9 cellular contexts compared by ENCODE assay signal in the genomic region with DNA sequence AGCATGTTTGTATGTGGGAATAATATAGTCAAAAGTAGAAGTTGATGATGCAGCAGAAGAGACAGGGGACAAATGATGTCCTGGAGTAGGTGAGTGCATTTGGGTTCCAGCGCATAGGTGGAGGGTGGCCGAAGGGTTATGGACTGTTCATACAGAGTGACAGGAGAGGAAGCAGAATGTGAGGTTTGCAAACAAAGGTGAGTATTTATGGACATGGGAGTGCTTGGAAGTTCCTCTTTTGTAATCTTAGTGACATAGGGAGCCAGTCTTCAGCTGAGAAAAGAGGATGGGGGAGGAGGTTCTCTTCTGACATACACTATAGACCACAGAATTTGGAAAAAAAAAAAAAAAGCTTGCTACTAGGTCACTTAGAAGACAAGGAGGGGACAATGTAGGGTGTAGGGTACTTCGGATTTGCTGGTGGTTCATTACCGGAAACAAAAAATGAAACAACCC.
DNase-seq lines count a peak whose midpoint lies in the region; ATAC-seq and TF ChIP-seq lines count a peak whose summit lies in the region.
"Had no signal": no experiment of that assay in that cellular context is flagged by ENCODE, and none has a peak within 500 bp of the region (broad histone marks: within the 10 kb centered on the region; RNA-seq: fewer than 3 reads in every experiment).

No MANE protein-coding gene starts in this region.

- H2AFZ ChIP-seq in ACC112 (ENCODE audit: low read length, unreplicated experiment) (peak overlapping the region; percentile 49), IMR-90 (replicated peaks; ENCODE audit: low read length, poor library complexity) (peak overlapping the region; percentile 88)

- peak overlapping the region; percentile 7; the same call in 1 of the 2 replicates for H4K91ac ChIP-seq in IMR-90 (ENCODE audit: insufficient read depth, low read depth, low read length)

- H4K20me1 ChIP-seq in IMR-90 (ENCODE audit: insufficient read depth, low read length) = no peaks in the 10 kb centered on the region

- H2BK120ac ChIP-seq in IMR-90 (ENCODE audit: low read depth, low read length) = peak overlapping the region; percentile 91

- POLR2A ChIA-PET in IMR-90 (lab: Charles Lee; ENCODE audit: unreplicated experiment) = interaction anchor here (0.5 to 1.0 kb wide), 2 partner anchors 388 to 429 kb away, joined by 3 to 4 read pairs; no protein-coding TSS in a partner anchor

- H2BK20ac ChIP-seq in IMR-90 (ENCODE audit: low read depth, low read length) = peak overlapping the region; percentile 88

- H3K4me3 Mint-ChIP-seq in central memory CD8-positive, alpha-beta T cell = no peak overlapping the region
- H3K4me3 Mint-ChIP-seq: nephron had no signal

- peak overlapping the region; percentile 92; the same call in 1 of the 2 replicates for H3K4me2 ChIP-seq in IMR-90 (ENCODE audit: low read depth, low read length)
- H3K4me2 ChIP-seq in skeletal muscle satellite cell (ENCODE audit: low read length) = peak overlapping the region; percentile 88

- no peaks in the 10 kb centered on the region for H3K79me2 ChIP-seq in ACC112 (ENCODE audit: control insufficient read depth, insufficient read depth, low read length, unreplicated experiment)

- H3K23ac ChIP-seq in IMR-90 (ENCODE audit: low read depth, low read length) = peak overlapping the region; percentile 41; the same call in 1 of the 2 replicates

- no peaks in the 10 kb centered on the region for H3K27me3 ChIP-seq in ACC112 (ENCODE audit: insufficient read depth, low read length)
- H3K27me3 ChIP-seq in IMR-90 (ENCODE audit: control insufficient read depth, insufficient read depth, low read length) = no peaks in the 10 kb centered on the region
- no peaks in the 10 kb centered on the region for H3K27me3 ChIP-seq in skeletal muscle satellite cell (ENCODE audit: control insufficient read depth, insufficient read depth, low read length)

- H3K4ac ChIP-seq in IMR-90 (ENCODE audit: low read depth, low read length) = 0 out of 2 replicates have a peak overlapping the region, but pooled peaks have one; percentile 46

- BruUV-seq in IMR-90 (replicated peaks; lab: Mats Ljungman, UMichigan) = no TSS peak

- H2AK9ac ChIP-seq in IMR-90 (replicated peaks; ENCODE audit: low read depth, low read length, poor library complexity) = no peak overlapping the region

- dilution Hi-C loops in IMR-90 (cut with HindIII; ENCODE audit: low sequenced_read_pairs, unreplicated experiment) = no loop called here

- H4K5ac ChIP-seq in IMR-90 (ENCODE audit: low read depth, low read length) = peak overlapping the region; percentile 38; the same call in 1 of the 2 replicates

- H3K27ac Mint-ChIP-seq in central memory CD8-positive, alpha-beta T cell (ENCODE audit: low read depth) = no peak overlapping the region
- H3K27ac Mint-ChIP-seq: nephron had no signal

- H3K27me3 Mint-ChIP-seq in central memory CD8-positive, alpha-beta T cell = no peaks in the 10 kb centered on the region

- H3K56ac ChIP-seq in IMR-90 (ENCODE audit: extremely low read depth, insufficient read depth, low read length) = no peak overlapping the region

- no peaks in the 10 kb centered on the region for H3K79me1 ChIP-seq in IMR-90 (ENCODE audit: low read depth in 1 of 2, low read length in 2 of 2)

- 0 out of 3 replicates have a peak overlapping the region, but pooled peaks have one; percentile 68 for H2BK15ac ChIP-seq in IMR-90 (ENCODE audit: low read depth, low read length)

- H4K8ac ChIP-seq in IMR-90 (ENCODE audit: low read depth in 2 of 2, low read length in 2 of 2) = peak overlapping the region; percentile 37 to 96; a peak in 2 of 4 replicates

- 100% methylated on average over 2 of the region's 4 CpGs; no CpG with 5 or more reads in 1 of the 2 experiments for WGBS in IMR-90 (ENCODE audit: extremely low coverage in 2 of 2, insufficient read length in 1 of 2), 2 experiments

- peak overlapping the region; percentile 93 for H3K14ac ChIP-seq in IMR-90 (replicated peaks; ENCODE audit: low read depth, low read length)

- no peak for TF ChIP-seq POLR2A in IMR-90 (IDR thresholded peaks at IDR 0.05; ENCODE audit: low read depth, low read length)

- H2BK5ac ChIP-seq in IMR-90 (ENCODE audit: low read depth, low read length, poor library complexity, severe bottlenecking) = no peak overlapping the region

- no peaks in the 10 kb centered on the region for H3K9me1 ChIP-seq in IMR-90 (ENCODE audit: insufficient read depth, low read length)

- H3K4me1 ChIP-seq in ACC112 (ENCODE audit: control insufficient read depth, insufficient read depth, low read length, unreplicated experiment) (peaks cover 4% of the 10 kb centered on the region), IMR-90 (ENCODE audit: control insufficient read depth, insufficient read depth, low read length) (peaks cover 4% of the 10 kb centered on the region), skeletal muscle satellite cell (ENCODE audit: control insufficient read depth, insufficient read depth, low read length) (peaks cover 18% of the 10 kb centered on the region)

- peak; percentile 31 for ATAC-seq in GM21360 (IDR thresholded peaks at IDR 0.05; ENCODE audit: unreplicated experiment)
- no peak; the same call in 1 of the 2 replicates for ATAC-seq in IMR-90 (ENCODE audit: low read depth)
- peak; percentile 71 for ATAC-seq in central memory CD8-positive, alpha-beta T cell (replicated peaks; ENCODE audit: extremely low read depth, poor library complexity, severe bottlenecking)

- DNase-seq in IMR-90 (no peak), NCI-H526 treated with DMSO at 0.1 percent for 48 hours (lab: John Stamatoyannopoulos, UW) (no peak), hypothalamus (lab: John Stamatoyannopoulos, UW) (no peak), HCEC 1CT (no peak)
- DNase-seq in central memory CD8-positive, alpha-beta T cell (ENCODE audit: low spot score in 2 of 2) = no peak

- H3K27ac ChIP-seq in ACC112 (ENCODE audit: low read depth, low read length) (no peak overlapping the region), IMR-90 (ENCODE audit: insufficient read depth, low read length) (no peak overlapping the region; the same call in 1 of the 2 replicates)

- H3K18ac ChIP-seq in IMR-90 (ENCODE audit: low read depth, low read length) = peak overlapping the region; percentile 97

- TF ChIP-seq RAD21 in IMR-90 (IDR thresholded peaks at IDR 0.05; ENCODE audit: low read length) = no peak

- in situ Hi-C loops in IMR-90 (cut with MboI; ENCODE audit: low sequenced_read_pairs) = no loop called here

- intact Hi-C loops in IMR-90 (cut with micrococcal nuclease) = loop anchor here (10.0 kb wide), 1 partner anchor 837 kb away; no protein-coding TSS in a partner anchor

- 0 out of 2 replicates have a peak overlapping the region, but pooled peaks have one; percentile 10 for H2AK5ac ChIP-seq in IMR-90 (ENCODE audit: low read depth, low read length)

- H3K9me3 ChIP-seq in IMR-90 (ENCODE audit: control insufficient read depth, insufficient read depth, low read length) (no peaks in the 10 kb centered on the region), skeletal muscle satellite cell (replicated peaks; ENCODE audit: low read length) (no peaks in the 10 kb centered on the region)

- no peak for TF ChIP-seq CTCF in IMR-90 (conservative IDR thresholded peaks at IDR 0.05; ENCODE audit: low read depth, low read length)

- H3K36me3 ChIP-seq in ACC112 (ENCODE audit: insufficient read depth, low read length) (no peaks in the 10 kb centered on the region), IMR-90 (ENCODE audit: control insufficient read depth, insufficient read depth, low read length) (no peaks in the 10 kb centered on the region), skeletal muscle satellite cell (ENCODE audit: insufficient read depth, low read length) (no peaks in the 10 kb centered on the region)

- no peaks in the 10 kb centered on the region for H3K36me3 Mint-ChIP-seq in central memory CD8-positive, alpha-beta T cell (ENCODE audit: insufficient read depth)

- H3K9ac ChIP-seq in IMR-90 (ENCODE audit: low read depth, low read length) (peak overlapping the region; percentile 71; the same call in 1 of the 2 replicates), skeletal muscle satellite cell (ENCODE audit: low read depth, low read length) (peak overlapping the region; percentile 54)

- H3K4me3 ChIP-seq in ACC112 (ENCODE audit: low read depth, low read length) = peak overlapping the region; percentile 66
- H3K4me3 ChIP-seq in IMR-90 (ENCODE audit: insufficient read depth, low read depth, low read length) = no peak overlapping the region
- peak overlapping the region; percentile 66 for H3K4me3 ChIP-seq in skeletal muscle satellite cell (ENCODE audit: low read length)

- CTCF ChIA-PET in IMR-90 (lab: Yijun Ruan, JAX) = interaction anchor here (0.5 kb wide), 1 partner anchor 95 kb away, joined by 3 read pairs; no protein-coding TSS in a partner anchor

- H3K9me3 Mint-ChIP-seq in central memory CD8-positive, alpha-beta T cell = no peaks in the 10 kb centered on the region

- no peaks in the 10 kb centered on the region for H3K4me1 Mint-ChIP-seq in central memory CD8-positive, alpha-beta T cell

TF ChIP-seq in IMR-90, 13 proteins besides CTCF, POLR2A, EP300 and RAD21 (continues in another document):
- TF ChIP-seq, protein P1, sequence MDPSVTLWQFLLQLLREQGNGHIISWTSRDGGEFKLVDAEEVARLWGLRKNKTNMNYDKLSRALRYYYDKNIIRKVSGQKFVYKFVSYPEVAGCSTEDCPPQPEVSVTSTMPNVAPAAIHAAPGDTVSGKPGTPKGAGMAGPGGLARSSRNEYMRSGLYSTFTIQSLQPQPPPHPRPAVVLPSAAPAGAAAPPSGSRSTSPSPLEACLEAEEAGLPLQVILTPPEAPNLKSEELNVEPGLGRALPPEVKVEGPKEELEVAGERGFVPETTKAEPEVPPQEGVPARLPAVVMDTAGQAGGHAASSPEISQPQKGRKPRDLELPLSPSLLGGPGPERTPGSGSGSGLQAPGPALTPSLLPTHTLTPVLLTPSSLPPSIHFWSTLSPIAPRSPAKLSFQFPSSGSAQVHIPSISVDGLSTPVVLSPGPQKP (IDR thresholded peaks at IDR 0.05; ENCODE audit: borderline replicate concordance, low read depth, low read length) = no peak
- no peak for TF ChIP-seq MAFK (IDR thresholded peaks at IDR 0.05; ENCODE audit: low read depth, low read length)
- no peak for TF ChIP-seq FOS (IDR thresholded peaks at IDR 0.05; ENCODE audit: low read depth, low read length)
- TF ChIP-seq BHLHE40 (IDR thresholded peaks at IDR 0.05; ENCODE audit: low read depth, low read length) = no peak
- TF ChIP-seq, protein P2, sequence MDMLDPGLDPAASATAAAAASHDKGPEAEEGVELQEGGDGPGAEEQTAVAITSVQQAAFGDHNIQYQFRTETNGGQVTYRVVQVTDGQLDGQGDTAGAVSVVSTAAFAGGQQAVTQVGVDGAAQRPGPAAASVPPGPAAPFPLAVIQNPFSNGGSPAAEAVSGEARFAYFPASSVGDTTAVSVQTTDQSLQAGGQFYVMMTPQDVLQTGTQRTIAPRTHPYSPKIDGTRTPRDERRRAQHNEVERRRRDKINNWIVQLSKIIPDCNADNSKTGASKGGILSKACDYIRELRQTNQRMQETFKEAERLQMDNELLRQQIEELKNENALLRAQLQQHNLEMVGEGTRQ (IDR thresholded peaks at IDR 0.05; ENCODE audit: low read depth, low read length) = no peak
- no peak for TF ChIP-seq CHD1 (IDR thresholded peaks at IDR 0.05; ENCODE audit: low read depth, low read length)
- no peak for TF ChIP-seq MAZ (IDR thresholded peaks at IDR 0.05; ENCODE audit: borderline replicate concordance, low read depth, low read length)
- TF ChIP-seq SMC3 (IDR thresholded peaks at IDR 0.05; ENCODE audit: low read depth, low read length) = no peak
